11 cellular contexts compared by ENCODE assay signal in the genomic region with DNA sequence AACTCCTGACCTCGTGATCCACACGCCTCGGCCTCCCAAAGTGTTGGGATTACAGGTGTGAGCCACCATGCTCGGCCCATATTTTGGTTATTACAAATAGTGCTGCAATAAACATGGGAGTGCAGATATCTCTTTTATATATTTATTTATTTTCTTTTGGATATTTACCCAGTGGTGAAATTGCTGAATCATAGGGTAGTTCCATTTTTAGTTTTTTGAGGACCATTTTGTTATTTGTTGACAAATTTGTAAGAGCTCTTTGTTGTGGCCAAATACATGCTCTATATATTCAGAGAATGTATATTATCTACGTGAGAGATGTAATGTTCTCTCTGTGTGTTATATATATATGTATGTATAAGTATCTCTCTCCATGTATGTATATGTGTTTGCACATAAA.
"Had no signal": no experiment of that assay in that cellular context is flagged by ENCODE, and none has a peak within 500 bp of the region (broad histone marks: within the 10 kb centered on the region; RNA-seq: fewer than 3 reads in every experiment).

No MANE protein-coding gene starts in this region.

- FAIRE-seq: H1, H54 had no signal

- H3K4me1 ChIP-seq: HAP-1 had no signal

- DNase-seq: GM23248, GOT3, H7, H9, HCEC 1CT, HFFc6 had no signal

- ATAC-seq: GM23338, HCT116 had no signal

- H3K36me3 ChIP-seq: HAP-1 had no signal

- H3K9ac ChIP-seq: GM23248 had no signal

- H2AFZ ChIP-seq: GM23248, GM23338 had no signal

- H3K27ac ChIP-seq: GM23248 had no signal

- H3K4me3 ChIP-seq: GM23248, GM23338, HAP-1 had no signal

- H3K4me2 ChIP-seq: GM23338 had no signal
